ENCODE assay signal across 2 cellular contexts in genomic region chrX:150405576-150405975, GRCh38.
TF ChIP-seq lines count a peak whose summit lies in the region.

No MANE protein-coding gene starts in this region.

TF ChIP-seq in HCT116, 20 proteins besides CTCF, POLR2A, EP300 and RAD21 (continued from another document):
- TF ChIP-seq REST (IDR thresholded peaks at IDR 0.05; ENCODE audit: low read depth) (no peak), TCF7L2 (IDR thresholded peaks at IDR 0.05; ENCODE audit: borderline replicate concordance, extremely low read depth, insufficient read depth, insufficient read length) (no peak), ELF1 (IDR thresholded peaks at IDR 0.05; ENCODE audit: borderline replicate concordance, low read depth) (no peak), CEBPB (IDR thresholded peaks at IDR 0.05; ENCODE audit: low read depth) (no peak), FOSL1 (IDR thresholded peaks at IDR 0.05; ENCODE audit: low read depth) (no peak), ZFX (IDR thresholded peaks at IDR 0.05) (no peak), SIN3A (IDR thresholded peaks at IDR 0.05; ENCODE audit: low read depth) (no peak), POLR2AphosphoS5 (IDR thresholded peaks at IDR 0.05; ENCODE audit: low read depth, low read length) (no peak), ZNF274 (IDR thresholded peaks at IDR 0.05; ENCODE audit: low read depth, low read length) (no peak), EGR1 (IDR thresholded peaks at IDR 0.05; ENCODE audit: low read depth) (no peak), EZH2 (IDR thresholded peaks at IDR 0.05) (no peak)
- TF ChIP-seq, protein P1, sequence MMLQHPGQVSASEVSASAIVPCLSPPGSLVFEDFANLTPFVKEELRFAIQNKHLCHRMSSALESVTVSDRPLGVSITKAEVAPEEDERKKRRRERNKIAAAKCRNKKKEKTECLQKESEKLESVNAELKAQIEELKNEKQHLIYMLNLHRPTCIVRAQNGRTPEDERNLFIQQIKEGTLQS (IDR thresholded peaks at IDR 0.05), result no peak
- TF ChIP-seq, protein P2, sequence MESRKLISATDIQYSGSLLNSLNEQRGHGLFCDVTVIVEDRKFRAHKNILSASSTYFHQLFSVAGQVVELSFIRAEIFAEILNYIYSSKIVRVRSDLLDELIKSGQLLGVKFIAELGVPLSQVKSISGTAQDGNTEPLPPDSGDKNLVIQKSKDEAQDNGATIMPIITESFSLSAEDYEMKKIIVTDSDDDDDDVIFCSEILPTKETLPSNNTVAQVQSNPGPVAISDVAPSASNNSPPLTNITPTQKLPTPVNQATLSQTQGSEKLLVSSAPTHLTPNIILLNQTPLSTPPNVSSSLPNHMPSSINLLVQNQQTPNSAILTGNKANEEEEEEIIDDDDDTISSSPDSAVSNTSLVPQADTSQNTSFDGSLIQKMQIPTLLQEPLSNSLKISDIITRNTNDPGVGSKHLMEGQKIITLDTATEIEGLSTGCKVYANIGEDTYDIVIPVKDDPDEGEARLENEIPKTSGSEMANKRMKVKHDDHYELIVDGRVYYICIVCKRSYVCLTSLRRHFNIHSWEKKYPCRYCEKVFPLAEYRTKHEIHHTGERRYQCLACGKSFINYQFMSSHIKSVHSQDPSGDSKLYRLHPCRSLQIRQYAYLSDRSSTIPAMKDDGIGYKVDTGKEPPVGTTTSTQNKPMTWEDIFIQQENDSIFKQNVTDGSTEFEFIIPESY (IDR thresholded peaks at IDR 0.05; ENCODE audit: extremely low read depth, insufficient replicate concordance, low read length), result no peak
TF ChIP-seq in HCT116: peak in this region for 0.

TF ChIP-seq in WTC11, 78 proteins besides CTCF, POLR2A, EP300 and RAD21 (continued from another document):
- TF ChIP-seq ARID4B (CRISPR knock-in tag; IDR thresholded peaks at IDR 0.05; ENCODE audit: borderline replicate concordance) (no peak), ZSCAN18 (CRISPR knock-in tag; IDR thresholded peaks at IDR 0.05) (no peak), ZNF281 (CRISPR knock-in tag; IDR thresholded peaks at IDR 0.05) (no peak), ZNF396 (CRISPR knock-in tag; IDR thresholded peaks at IDR 0.05; ENCODE audit: borderline replicate concordance) (no peak), ERG (CRISPR knock-in tag; IDR thresholded peaks at IDR 0.05) (no peak), KAT7 (CRISPR knock-in tag; IDR thresholded peaks at IDR 0.05; ENCODE audit: borderline replicate concordance) (no peak), MAX (CRISPR knock-in tag; IDR thresholded peaks at IDR 0.05) (no peak), TEAD1 (CRISPR knock-in tag; IDR thresholded peaks at IDR 0.05) (no peak), RORB (CRISPR knock-in tag; IDR thresholded peaks at IDR 0.05) (no peak), ZNF138 (CRISPR knock-in tag; conservative IDR thresholded peaks at IDR 0.05) (no peak)
- TF ChIP-seq, protein P3, sequence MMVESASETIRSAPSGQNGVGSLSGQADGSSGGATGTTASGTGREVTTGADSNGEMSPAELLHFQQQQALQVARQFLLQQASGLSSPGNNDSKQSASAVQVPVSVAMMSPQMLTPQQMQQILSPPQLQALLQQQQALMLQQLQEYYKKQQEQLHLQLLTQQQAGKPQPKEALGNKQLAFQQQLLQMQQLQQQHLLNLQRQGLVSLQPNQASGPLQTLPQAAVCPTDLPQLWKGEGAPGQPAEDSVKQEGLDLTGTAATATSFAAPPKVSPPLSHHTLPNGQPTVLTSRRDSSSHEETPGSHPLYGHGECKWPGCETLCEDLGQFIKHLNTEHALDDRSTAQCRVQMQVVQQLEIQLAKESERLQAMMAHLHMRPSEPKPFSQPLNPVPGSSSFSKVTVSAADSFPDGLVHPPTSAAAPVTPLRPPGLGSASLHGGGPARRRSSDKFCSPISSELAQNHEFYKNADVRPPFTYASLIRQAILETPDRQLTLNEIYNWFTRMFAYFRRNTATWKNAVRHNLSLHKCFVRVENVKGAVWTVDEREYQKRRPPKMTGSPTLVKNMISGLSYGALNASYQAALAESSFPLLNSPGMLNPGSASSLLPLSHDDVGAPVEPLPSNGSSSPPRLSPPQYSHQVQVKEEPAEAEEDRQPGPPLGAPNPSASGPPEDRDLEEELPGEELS (CRISPR knock-in tag; IDR thresholded peaks at IDR 0.05), result no peak
- TF ChIP-seq, protein P1 (CRISPR knock-in tag; conservative IDR thresholded peaks at IDR 0.05), result no peak
- TF ChIP-seq, protein P4, sequence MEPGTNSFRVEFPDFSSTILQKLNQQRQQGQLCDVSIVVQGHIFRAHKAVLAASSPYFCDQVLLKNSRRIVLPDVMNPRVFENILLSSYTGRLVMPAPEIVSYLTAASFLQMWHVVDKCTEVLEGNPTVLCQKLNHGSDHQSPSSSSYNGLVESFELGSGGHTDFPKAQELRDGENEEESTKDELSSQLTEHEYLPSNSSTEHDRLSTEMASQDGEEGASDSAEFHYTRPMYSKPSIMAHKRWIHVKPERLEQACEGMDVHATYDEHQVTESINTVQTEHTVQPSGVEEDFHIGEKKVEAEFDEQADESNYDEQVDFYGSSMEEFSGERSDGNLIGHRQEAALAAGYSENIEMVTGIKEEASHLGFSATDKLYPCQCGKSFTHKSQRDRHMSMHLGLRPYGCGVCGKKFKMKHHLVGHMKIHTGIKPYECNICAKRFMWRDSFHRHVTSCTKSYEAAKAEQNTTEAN (CRISPR knock-in tag; IDR thresholded peaks at IDR 0.05), result no peak
